Comparison of ENCODE assay signal across 6 cellular contexts in genomic region chr3:49804141-49805041, GRCh38. TPM values are rescaled to one million over a fixed set of nuclear protein-coding genes. Genes with fewer than 3 reads are reported as not detected.
DNase-seq lines count a peak whose midpoint lies in the region; TF ChIP-seq lines count a peak whose summit lies in the region.

No MANE protein-coding gene starts in this region.

- no peak overlapping the region for H4K8ac ChIP-seq in trophoblast cell (ENCODE audit: low read depth, low read length)

- H3K27me3 ChIP-seq in HUES64 (ENCODE audit: insufficient read depth, low read length) (peaks cover 34% of the 10 kb centered on the region), trophoblast cell (ENCODE audit: insufficient read depth, low read length) (no peaks in the 10 kb centered on the region)

- no peak overlapping the region for H2BK5ac ChIP-seq in trophoblast cell (ENCODE audit: low read depth, low read length, poor library complexity)

- TF ChIP-seq CTCF in choroid plexus epithelial cell (conservative IDR thresholded peaks at IDR 0.05; ENCODE audit: low read depth, low read length): no peak

- H3K14ac ChIP-seq in trophoblast cell (ENCODE audit: low read length): no peak overlapping the region

- no peak for DNase-seq in choroid plexus epithelial cell (ENCODE audit: low read depth)
- no peak for DNase-seq in trophoblast cell
- no peak for DNase-seq in stimulated activated CD4-positive, alpha-beta T cell treated with anti-CD3 and anti-CD28 coated beads, Interleukin-15, amount 100 ng/mL, for 24 hours
- DNase-seq in NK-92 (lab: John Stamatoyannopoulos, UW; ENCODE audit: unreplicated experiment): no peak
- DNase-seq in superior temporal gyrus (ENCODE audit: extremely low spot score): no peak

- H3K36me3 ChIP-seq in HUES64 (ENCODE audit: insufficient read depth, low read length) (no peaks in the 10 kb centered on the region), trophoblast cell (ENCODE audit: control insufficient read depth in 1 of 2, insufficient read depth in 2 of 2, low read length in 2 of 2) (no peaks in the 10 kb centered on the region)

- H3K4ac ChIP-seq in trophoblast cell (ENCODE audit: low read depth, low read length): no peak overlapping the region

- no peak overlapping the region for H3K23ac ChIP-seq in trophoblast cell (ENCODE audit: low read length)

- no peak overlapping the region for H2BK120ac ChIP-seq in trophoblast cell (ENCODE audit: insufficient read depth, low read length, poor library complexity)

- H2AK5ac ChIP-seq in trophoblast cell (ENCODE audit: low read length): no peak overlapping the region

- H3K9me3 ChIP-seq in HUES64 (ENCODE audit: insufficient read depth, low read depth, low read length) (no peaks in the 10 kb centered on the region), trophoblast cell (ENCODE audit: insufficient read depth, low read depth, low read length) (no peaks in the 10 kb centered on the region)

- peak overlapping the region; percentile 100 for H3K4me2 ChIP-seq in trophoblast cell (ENCODE audit: low read length)

- no peak overlapping the region for H2AFZ ChIP-seq in trophoblast cell (ENCODE audit: insufficient read depth, low read length, poor library complexity)

- H2BK12ac ChIP-seq in trophoblast cell (ENCODE audit: low read length): no peak overlapping the region

- H3K79me1 ChIP-seq in trophoblast cell (ENCODE audit: low read length): peaks cover 26% of the 10 kb centered on the region

- no peak overlapping the region for H4K91ac ChIP-seq in trophoblast cell (ENCODE audit: low read depth, low read length)

- H3K27ac ChIP-seq in HUES64 (ENCODE audit: low read depth, low read length) (no peak overlapping the region), trophoblast cell (ENCODE audit: low read depth, low read length) (no peak overlapping the region)

- no peak overlapping the region for H4K12ac ChIP-seq in trophoblast cell (ENCODE audit: low read depth, low read length)

- H3K4me3 ChIP-seq in HUES64 (ENCODE audit: low read length) (peak overlapping the region; percentile 77), choroid plexus epithelial cell (ENCODE audit: low read depth, low read length) (peak overlapping the region; percentile 84), trophoblast cell (ENCODE audit: low read depth, low read length) (peak overlapping the region; percentile 8)

- peaks cover 11% of the 10 kb centered on the region for H3K4me1 ChIP-seq in HUES64 (ENCODE audit: insufficient read depth, low read length)
- H3K4me1 ChIP-seq in trophoblast cell (ENCODE audit: control insufficient read depth in 1 of 2, insufficient read depth in 2 of 2, low read length in 2 of 2): peaks cover 38 to 42% of the 10 kb centered on the region in 2 experiments

- H3K18ac ChIP-seq in trophoblast cell (ENCODE audit: low read length): peak overlapping the region; percentile 2

- peaks cover 1% of the 10 kb centered on the region for H3K79me2 ChIP-seq in trophoblast cell (ENCODE audit: control insufficient read depth, insufficient read depth, low read length, poor library complexity)

- no peak overlapping the region for H3K9ac ChIP-seq in HUES64 (ENCODE audit: low read depth, low read length)
- H3K9ac ChIP-seq in trophoblast cell (ENCODE audit: low read length): no peak overlapping the region

- WGBS in HUES64: 92% methylated on average over 26 of the region's 26 CpGs
- WGBS in trophoblast cell (ENCODE audit: extremely low coverage, insufficient coverage, insufficient read length): no CpG with 5 or more reads among the region's 26 CpGs

RNA-seq across cellular contexts. Expression of gene INKA1, which starts 1.3 kb away (rescaled TPM):
- polyA plus RNA-seq in HUES64 (2013, experiment 1 of 2): 1.3 TPM
- 2.9 TPM for polyA plus RNA-seq in HUES64 (2013, experiment 2 of 2)
- polyA plus RNA-seq in trophoblast cell (2013): 2.0 and 2.5 TPM in 2 replicates

RNA-seq across cellular contexts. Expression of gene CDHR4, which starts 4.7 kb away (rescaled TPM):
- polyA plus RNA-seq in HUES64 (2013, experiment 1 of 2): not detected
- not detected for polyA plus RNA-seq in HUES64 (2013, experiment 2 of 2)
- polyA plus RNA-seq in trophoblast cell (2013): 0.07 TPM in 1 of 2 replicates, not detected in the other

RNA-seq across cellular contexts. Expression of gene UBA7, which starts 9.4 kb away (rescaled TPM):
- 0.40 TPM for polyA plus RNA-seq in HUES64 (2013, experiment 1 of 2)
- 0.76 TPM for polyA plus RNA-seq in HUES64 (2013, experiment 2 of 2)
- 2.0 and 2.7 TPM in 2 replicates for polyA plus RNA-seq in trophoblast cell (2013)

RNA-seq across cellular contexts. Expression of gene IP6K1, which starts 18.0 kb away (rescaled TPM):
- polyA plus RNA-seq in HUES64 (2013, experiment 1 of 2): 24.4 TPM
- polyA plus RNA-seq in HUES64 (2013, experiment 2 of 2): 22.1 TPM
- 20.4 and 20.9 TPM in 2 replicates for polyA plus RNA-seq in trophoblast cell (2013)

RNA-seq across cellular contexts. Expression of gene TRAIP, which starts 52.0 kb away (rescaled TPM):
- polyA plus RNA-seq in HUES64 (2013, experiment 1 of 2): 18.4 TPM
- polyA plus RNA-seq in HUES64 (2013, experiment 2 of 2): 19.6 TPM
- polyA plus RNA-seq in trophoblast cell (2013): 11.4 and 12.4 TPM in 2 replicates

Comparison
In these comparisons a context has a peak if more than half of its experiments do, and no peak if none do; other contexts are left out.
1. H3K4me3 ChIP-seq: peak in every context shown above with its lines; median percentile 84 in choroid plexus epithelial cell; 77 in HUES64; 8 in trophoblast cell.